8 cellular contexts compared by ENCODE assay signal in the genomic region with DNA sequence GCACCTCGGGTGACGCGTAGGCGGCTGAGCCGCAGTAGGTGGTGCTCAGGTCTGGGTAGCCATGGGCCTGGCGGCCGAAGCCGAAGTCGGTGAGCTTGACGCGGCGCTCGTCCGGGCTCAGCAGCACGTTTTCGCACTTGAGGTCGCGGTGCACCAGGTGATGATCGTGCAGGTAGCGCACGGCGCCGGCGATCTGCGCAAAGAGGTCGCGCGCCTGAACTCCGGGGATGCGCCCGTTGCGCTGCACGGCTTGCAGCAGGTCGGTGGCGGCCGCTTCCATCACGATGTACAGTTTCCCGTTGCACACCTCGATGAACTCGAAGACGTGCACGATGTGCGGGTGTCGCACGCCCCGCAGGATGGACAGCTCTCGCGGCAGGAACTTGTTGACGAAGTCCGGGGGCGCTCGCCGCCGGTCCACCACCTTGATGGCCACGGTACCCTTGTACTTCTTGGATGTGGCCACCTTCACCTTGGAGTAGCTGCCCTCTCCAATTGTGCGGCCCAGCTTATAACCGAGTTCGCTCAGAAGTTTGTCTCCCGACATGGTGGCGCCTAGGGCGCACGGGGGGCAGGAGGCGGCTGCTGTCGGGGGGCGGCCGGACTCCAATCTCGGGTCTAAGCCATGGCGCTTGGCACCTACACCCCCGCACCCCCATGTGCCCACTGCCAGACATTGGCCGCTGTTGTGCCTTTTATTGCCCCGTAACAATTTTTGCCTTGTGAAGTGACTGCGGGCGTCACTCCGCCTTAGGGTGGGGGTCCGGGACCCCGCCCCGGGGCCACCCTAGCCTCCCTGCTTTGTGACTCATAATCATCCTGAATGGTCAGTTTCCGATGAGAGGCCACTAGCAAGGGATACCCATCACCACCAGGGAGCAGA. TPM values are rescaled to one million over a fixed set of nuclear protein-coding genes. Genes with fewer than 3 reads are reported as not detected.
DNase-seq lines count a peak whose midpoint lies in the region; ATAC-seq and TF ChIP-seq lines count a peak whose summit lies in the region.

TSSK6 (minus strand) TSS at position 668 of the 883 bp plus-strand sequence; CDS start at position 547, 121 bp downstream.

- TF ChIP-seq CTCF in MCF 10A (IDR thresholded peaks at IDR 0.05; ENCODE audit: unreplicated experiment), result no peak
- TF ChIP-seq CTCF in lower lobe of right lung (IDR thresholded peaks at IDR 0.05), result no peak
- no peak for TF ChIP-seq CTCF in uterus (IDR thresholded peaks at IDR 0.05)

- no peak for DNase-seq in activated naive CD4-positive, alpha-beta T cell treated with anti-CD3 and anti-CD28 coated beads, Interleukin-2, amount 10 ng/mL, durations not matched to agents 7 days and 5 days
- no peak for DNase-seq in activated naive CD4-positive, alpha-beta T cell treated with Interleukin-2 at 50 U/mL for 16 hours
- DNase-seq in MCF 10A (ENCODE audit: unreplicated experiment) (no peak), lower lobe of right lung (no peak), uterus (no peak), COLO668 (lab: John Stamatoyannopoulos, UW; ENCODE audit: unreplicated experiment) (no peak), NCI-H1694 (lab: John Stamatoyannopoulos, UW) (no peak)
- no peak for DNase-seq in NK-92 treated with Interleukin-12 subunit alpha and Interleukin-12 subunit beta, amount 100 ng/mL, for 24 hours (lab: John Stamatoyannopoulos, UW)

- H3K36me3 ChIP-seq in lower lobe of right lung (peaks cover 15% of the 10 kb centered on the region), uterus (no peaks in the 10 kb centered on the region)

- H3K36me3 Mint-ChIP-seq in activated naive CD4-positive, alpha-beta T cell treated with anti-CD3 and anti-CD28 coated beads, Interleukin-2, amount 10 ng/mL, durations not matched to agents 7 days and 5 days, result peaks cover 26% of the 10 kb centered on the region
- peaks cover 31% of the 10 kb centered on the region for H3K36me3 Mint-ChIP-seq in MCF 10A (ENCODE audit: insufficient read depth, unreplicated experiment)

- peaks cover 30% of the 10 kb centered on the region for H3K4me1 Mint-ChIP-seq in activated naive CD4-positive, alpha-beta T cell treated with anti-CD3 and anti-CD28 coated beads, Interleukin-2, amount 10 ng/mL, durations not matched to agents 7 days and 5 days
- peaks cover 12% of the 10 kb centered on the region for H3K4me1 Mint-ChIP-seq in MCF 10A (ENCODE audit: insufficient read depth, unreplicated experiment)

- H3K27ac ChIP-seq in lower lobe of right lung (peak within 1 kb of the TSS; percentile 91), uterus (peak within 1 kb of the TSS; percentile 77 to 80)

- H3K4me3 ChIP-seq in lower lobe of right lung (peak within 1 kb of the TSS; percentile 85), uterus (peak within 1 kb of the TSS; percentile 64 to 83)

- H3K9me3 Mint-ChIP-seq in activated naive CD4-positive, alpha-beta T cell treated with anti-CD3 and anti-CD28 coated beads, Interleukin-2, amount 10 ng/mL, durations not matched to agents 7 days and 5 days, result no peaks in the 10 kb centered on the region
- no peaks in the 10 kb centered on the region for H3K9me3 Mint-ChIP-seq in MCF 10A (ENCODE audit: unreplicated experiment)

- ATAC-seq in lower lobe of right lung, result peak; percentile 25 to 26

- H3K27ac Mint-ChIP-seq in activated naive CD4-positive, alpha-beta T cell treated with anti-CD3 and anti-CD28 coated beads, Interleukin-2, amount 10 ng/mL, durations not matched to agents 7 days and 5 days, result peak within 1 kb of the TSS; percentile 94
- peak within 1 kb of the TSS; percentile 96 for H3K27ac Mint-ChIP-seq in MCF 10A (ENCODE audit: low read depth, unreplicated experiment)

- H3K27me3 ChIP-seq in lower lobe of right lung (ENCODE audit: low read depth) (no peaks in the 10 kb centered on the region), uterus (no peaks in the 10 kb centered on the region)

- H3K4me1 ChIP-seq in lower lobe of right lung (peaks cover 23% of the 10 kb centered on the region), uterus (peaks cover 0 to 6% of the 10 kb centered on the region in 2 donors)

- POLR2A ChIA-PET in MCF 10A (lab: Yijun Ruan, JAX), result interaction anchor here (0.6 to 2.8 kb wide), 14 partner anchors 8 to 444 kb away, joined by 3 to 12 read pairs (median 5); partner anchors contain the start of genes GATAD2A, GMIP and YJEFN3

- CTCF ChIA-PET in activated naive CD4-positive, alpha-beta T cell treated with anti-CD3 and anti-CD28 coated beads, Interleukin-2, amount 10 ng/mL, durations not matched to agents 7 days and 5 days (lab: Charles Lee), result interaction anchor here (0.9 to 1.5 kb wide), 2 partner anchors 18 to 33 kb away, joined by 3 to 4 read pairs; no protein-coding TSS in a partner anchor
- CTCF ChIA-PET in MCF 10A (lab: Yijun Ruan, JAX), result interaction anchor here (0.7 to 3.5 kb wide), 5 partner anchors 14 to 265 kb away, joined by 3 to 13 read pairs (median 3); no protein-coding TSS in a partner anchor

- BruUV-seq in MCF 10A (replicated peaks; lab: Mats Ljungman, UMichigan), result no TSS peak

- intact Hi-C loops in MCF 10A (cut with micrococcal nuclease) (no loop called here), lower lobe of right lung (cut with DNase I) (no loop called here), uterus (cut with DNase I; ENCODE audit: low total_unique reads) (no loop called here)

- H3K9me3 ChIP-seq in lower lobe of right lung (no peaks in the 10 kb centered on the region), uterus (no peaks in the 10 kb centered on the region)

- peak within 1 kb of the TSS; percentile 92 for H3K4me3 Mint-ChIP-seq in activated naive CD4-positive, alpha-beta T cell treated with anti-CD3 and anti-CD28 coated beads, Interleukin-2, amount 10 ng/mL, durations not matched to agents 7 days and 5 days
- H3K4me3 Mint-ChIP-seq in MCF 10A (ENCODE audit: unreplicated experiment), result peak within 1 kb of the TSS; percentile 93

- no peaks in the 10 kb centered on the region for H3K27me3 Mint-ChIP-seq in activated naive CD4-positive, alpha-beta T cell treated with anti-CD3 and anti-CD28 coated beads, Interleukin-2, amount 10 ng/mL, durations not matched to agents 7 days and 5 days
- no peaks in the 10 kb centered on the region for H3K27me3 Mint-ChIP-seq in MCF 10A (ENCODE audit: insufficient read depth, unreplicated experiment)

- no peak for TF ChIP-seq POLR2A in uterus (IDR thresholded peaks at IDR 0.05)

RNA-seq across cellular contexts. Expression of gene TSSK6, which starts in this region (rescaled TPM):
- total RNA-seq in MCF 10A (2022), result 4.8 and 6.6 TPM in 2 replicates
- total RNA-seq in lower lobe of right lung, result 2.9 TPM
- 1 to 10 TPM in 2 of 4 donors, not detected in 2; 1.3 to 2.0 TPM for total RNA-seq in uterus
